ENCODE assay signal across 10 cellular contexts in genomic region chr20:46548688-46549087, GRCh38. TPM values are rescaled to one million over a fixed set of nuclear protein-coding genes. Genes with fewer than 3 reads are reported as not detected.
"Had no signal": no experiment of that assay in that cellular context is flagged by ENCODE, and none has a peak within 500 bp of the region (broad histone marks: within the 10 kb centered on the region; RNA-seq: fewer than 3 reads in every experiment).

No MANE protein-coding gene starts in this region.

- FAIRE-seq: H1, H54 had no signal

- H2AFZ ChIP-seq: GM23338 had no signal

- H3K4me2 ChIP-seq: GM23338, KMS-11 had no signal

- H3K27ac ChIP-seq: HL-60, KMS-11 had no signal

- ATAC-seq: GM23338 had no signal

- DNase-seq: H9, HCEC 1CT, Karpas-422, KBM-7 had no signal

- H3K4me3 ChIP-seq: GM23338 had no signal

- H3K9ac ChIP-seq: KMS-11 had no signal

RNA-seq across cellular contexts. Expression of gene OCSTAMP, which starts 1.8 kb away (rescaled TPM):
- total RNA-seq: H9, HT1080 had no signal

RNA-seq across cellular contexts. Expression of gene ZNF334, which starts 35.3 kb away (rescaled TPM):
- total RNA-seq: HT1080 had no signal
